Comparison of ENCODE assay signal across 8 cellular contexts in the genomic region with DNA sequence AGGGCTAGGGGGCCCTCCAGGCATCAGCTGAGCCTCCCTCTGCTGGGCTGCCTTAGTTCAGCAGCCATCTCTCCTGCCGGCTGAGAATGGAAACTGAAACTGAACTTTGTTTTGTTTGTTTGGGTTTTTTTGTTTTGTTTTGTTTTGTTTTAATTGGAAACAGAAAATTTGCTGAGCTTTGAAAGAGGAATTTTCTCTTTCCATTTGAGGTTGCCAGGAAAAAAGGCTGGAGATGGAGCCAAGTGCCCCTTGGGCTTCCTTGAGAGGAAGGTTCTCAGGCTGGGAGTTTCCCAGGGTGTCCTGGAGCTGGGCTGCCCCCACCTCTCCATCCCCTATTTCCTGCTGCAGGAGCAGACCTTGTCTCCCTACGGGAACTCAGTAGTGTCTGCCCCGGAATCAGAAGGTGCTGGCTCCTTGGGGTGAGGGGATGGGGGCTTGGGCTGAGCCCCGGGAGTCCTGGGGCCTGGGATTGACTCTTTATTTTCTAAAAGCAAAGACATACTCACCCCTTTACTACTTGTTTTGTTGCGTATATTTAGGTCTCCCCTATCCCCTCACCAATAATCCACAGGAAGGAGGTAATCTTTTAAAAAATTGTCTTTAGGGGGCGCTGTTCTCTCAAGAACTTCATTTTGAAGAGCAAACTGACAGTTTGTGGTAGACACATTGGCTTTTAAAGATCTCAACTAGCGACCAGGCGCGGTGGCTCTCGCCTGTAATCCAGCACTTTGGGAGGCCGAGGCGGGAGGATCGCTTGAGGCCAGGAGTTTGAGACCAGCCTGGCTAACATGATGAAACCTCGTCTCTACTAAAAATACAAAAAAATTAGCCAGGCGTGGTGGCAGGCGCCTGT. TPM values are rescaled to one million over a fixed set of nuclear protein-coding genes. Genes with fewer than 3 reads are reported as not detected.
DNase-seq lines count a peak whose midpoint lies in the region; ATAC-seq and TF ChIP-seq lines count a peak whose summit lies in the region.

No MANE protein-coding gene starts in this region.

- H3K4me1 ChIP-seq in SJCRH30 (no peaks in the 10 kb centered on the region), cardiac muscle cell (ENCODE audit: low read depth) (no peaks in the 10 kb centered on the region), rectal smooth muscle tissue (ENCODE audit: control insufficient read depth, insufficient read depth, low read length) (no peaks in the 10 kb centered on the region)

- peak overlapping the region; percentile 86 to 90 for H3K27ac Mint-ChIP-seq in activated naive CD4-positive, alpha-beta T cell treated with anti-CD3 and anti-CD28 coated beads, Interleukin-2, amount 50 U/mL, for 72 hours

- H3K36me3 ChIP-seq in SJCRH30 (no peaks in the 10 kb centered on the region), cardiac muscle cell (no peaks in the 10 kb centered on the region), rectal smooth muscle tissue (ENCODE audit: control insufficient read depth, insufficient read depth, low read length) (no peaks in the 10 kb centered on the region)

- H3K4me3 ChIP-seq in HL-60 (replicated peaks; ENCODE audit: insufficient read depth, low read length) (peak overlapping the region; percentile 1; the same call in 1 of the 2 replicates), SJCRH30 (no peak overlapping the region), cardiac muscle cell (no peak overlapping the region), rectal smooth muscle tissue (ENCODE audit: low read length) (peak overlapping the region; percentile 35)

- H3K9me3 ChIP-seq in SJCRH30 (replicated peaks) (no peaks in the 10 kb centered on the region), cardiac muscle cell (ENCODE audit: low read depth) (no peaks in the 10 kb centered on the region)

- peak; percentile 65 for ATAC-seq in GM19468 (IDR thresholded peaks at IDR 0.05; ENCODE audit: extremely low read depth, unreplicated experiment)
- ATAC-seq in activated naive CD4-positive, alpha-beta T cell treated with anti-CD3 and anti-CD28 coated beads, Interleukin-2, amount 50 U/mL, for 72 hours = peak; percentile 85 to 93

- no peaks in the 10 kb centered on the region for H3K27me3 ChIP-seq in HL-60 (ENCODE audit: insufficient read depth, poor library complexity, severe bottlenecking)
- H3K27me3 ChIP-seq in SJCRH30 = no peaks in the 10 kb centered on the region
- no peaks in the 10 kb centered on the region for H3K27me3 ChIP-seq in cardiac muscle cell
- H3K27me3 ChIP-seq in rectal smooth muscle tissue (ENCODE audit: control insufficient read depth, insufficient read depth, low read length) = no peaks in the 10 kb centered on the region

- TF ChIP-seq CTCF in HL-60 (IDR thresholded peaks at IDR 0.05; ENCODE audit: insufficient read depth, low read length) (peak; percentile 43), cardiac muscle cell (IDR thresholded peaks at IDR 0.05; ENCODE audit: low read depth, low read length) (peak; percentile 49)

- no peak overlapping the region for H3K27ac ChIP-seq in HL-60 (replicated peaks)
- no peak overlapping the region for H3K27ac ChIP-seq in SJCRH30
- H3K27ac ChIP-seq in cardiac muscle cell = no peak overlapping the region
- H3K27ac ChIP-seq in rectal smooth muscle tissue (ENCODE audit: low read depth, low read length) = no peak overlapping the region

- H3K9ac ChIP-seq in rectal smooth muscle tissue (ENCODE audit: low read length) = no peak overlapping the region

- no peaks in the 10 kb centered on the region for H3K36me3 Mint-ChIP-seq in activated naive CD4-positive, alpha-beta T cell treated with anti-CD3 and anti-CD28 coated beads, Interleukin-2, amount 50 U/mL, for 72 hours

- DNase-seq in Daoy (ENCODE audit: low read depth) = peak; percentile 68
- peak; percentile 55 to 56 for DNase-seq in HL-60 (ENCODE audit: low read depth in 1 of 2, low spot score in 1 of 2)
- DNase-seq in SJCRH30 = peak; percentile 12 to 68
- peak in 1 of 2 donors; percentile 49 for DNase-seq in activated naive CD4-positive, alpha-beta T cell treated with anti-CD3 and anti-CD28 coated beads, Interleukin-2, amount 50 U/mL, for 72 hours (ENCODE audit: low spot score in 2 of 2)
- DNase-seq in cardiac muscle cell (ENCODE audit: low read depth in 1 of 2, low spot score in 1 of 2) = peak; percentile 59 to 67
- no peak for DNase-seq in globus pallidus (ENCODE audit: low spot score)

- H3K9me3 Mint-ChIP-seq in activated naive CD4-positive, alpha-beta T cell treated with anti-CD3 and anti-CD28 coated beads, Interleukin-2, amount 50 U/mL, for 72 hours = no peaks in the 10 kb centered on the region

RNA-seq across cellular contexts. Expression of a gene that starts 21.3 kb away (rescaled TPM):
- 29.6 and 38.7 TPM in 2 replicates for total RNA-seq in Daoy (2014; rRNA removed; shearing (Covaris generic))
- total RNA-seq in SJCRH30 (2014; rRNA removed; shearing (Covaris generic)) = not detected in 2 replicates
- total RNA-seq in activated naive CD4-positive, alpha-beta T cell treated with anti-CD3 and anti-CD28 coated beads, Interleukin-2, amount 50 U/mL, for 72 hours = 10 to 100 TPM in 1 of 2 donors, 1 to 10 TPM in 1; 2.6 to 16.3 TPM
- total RNA-seq in cardiac muscle cell = not detected in 2 replicates
- not detected in 2 replicates for polyA plus RNA-seq in cardiac muscle cell

RNA-seq across cellular contexts. Expression of a gene that starts 44.1 kb away (rescaled TPM):
- total RNA-seq in Daoy (2014; rRNA removed; shearing (Covaris generic)) = 17.6 and 21.8 TPM in 2 replicates
- 17.2 and 18.9 TPM in 2 replicates for total RNA-seq in SJCRH30 (2014; rRNA removed; shearing (Covaris generic))
- 10 to 100 TPM; 16.9 to 19.9 TPM for total RNA-seq in activated naive CD4-positive, alpha-beta T cell treated with anti-CD3 and anti-CD28 coated beads, Interleukin-2, amount 50 U/mL, for 72 hours
- 15.6 and 20.5 TPM in 2 replicates for total RNA-seq in cardiac muscle cell
- polyA plus RNA-seq in cardiac muscle cell = 17.9 and 24.4 TPM in 2 replicates

Comparison
In these comparisons a context has a peak if more than half of its experiments do, and no peak if none do; other contexts are left out.
1. H3K4me3 ChIP-seq: peak in HL-60 (single experiment) and rectal smooth muscle tissue (single experiment); none in SJCRH30 (single experiment) and cardiac muscle cell (single experiment).